5 cellular contexts compared by ENCODE assay signal in the genomic region with DNA sequence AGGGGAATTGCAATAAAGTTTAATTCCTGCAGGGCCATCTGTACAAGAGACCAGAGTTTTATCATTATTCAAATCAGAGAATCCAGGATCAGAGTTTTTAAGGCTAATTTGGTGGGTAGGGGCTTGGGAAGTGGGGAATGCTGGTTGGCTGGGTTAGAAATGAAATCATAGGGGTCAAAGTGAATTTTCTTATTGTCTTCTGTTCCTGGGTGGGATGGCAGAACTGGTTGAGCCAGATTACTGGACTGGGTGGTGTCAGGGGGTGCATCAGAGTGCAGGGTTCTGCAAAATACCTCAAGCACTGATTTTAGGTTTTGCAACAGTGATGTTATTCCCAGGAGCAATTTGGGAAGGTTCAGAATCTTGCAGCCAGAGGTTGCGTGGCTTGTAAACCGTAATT. TPM values are rescaled to one million over a fixed set of nuclear protein-coding genes. Genes with fewer than 3 reads are reported as not detected.
"Had no signal": no experiment of that assay in that cellular context is flagged by ENCODE, and none has a peak within 500 bp of the region (broad histone marks: within the 10 kb centered on the region; RNA-seq: fewer than 3 reads in every experiment).

No MANE protein-coding gene starts in this region.

RNA-seq across cellular contexts. Expression of a gene that starts 6.2 kb away (rescaled TPM):
- total RNA-seq: LHCN-M2, OCI-LY7, SK-MEL-5 had no signal
- polyA plus RNA-seq: SK-N-SH had no signal

RNA-seq across cellular contexts. Expression of a gene that starts 19.7 kb away (rescaled TPM):
- total RNA-seq: LHCN-M2, MCF 10A, OCI-LY7, SK-MEL-5 had no signal
- polyA plus RNA-seq: SK-N-SH had no signal

RNA-seq across cellular contexts. Expression of a gene that starts 33.7 kb away (rescaled TPM):
- total RNA-seq: LHCN-M2, MCF 10A, SK-MEL-5 had no signal
- polyA plus RNA-seq: SK-N-SH had no signal
